ENCODE assay signal across 8 cellular contexts in genomic region chr3:42804113-42804830, GRCh38. TPM values are rescaled to one million over a fixed set of nuclear protein-coding genes. Genes with fewer than 3 reads are reported as not detected.
DNase-seq lines count a peak whose midpoint lies in the region; TF ChIP-seq lines count a peak whose summit lies in the region.

Gene HIGD1A (minus strand): TSS chr3:42804490. CDS start chr3:42794253, 10,237 bp downstream.

- peak within 1 kb of the TSS; percentile 98 to 99 (median 99) for H3K27ac Mint-ChIP-seq in nephron
- H3K27ac Mint-ChIP-seq in stimulated activated naive CD8-positive, alpha-beta T cell treated with anti-CD3 and anti-CD28 coated beads, Interleukin-15, Interleukin-2, amounts not matched to agents 100 ng/mL and 50 ng/mL, for 24 hours, result peak within 1 kb of the TSS; percentile 95

- H3K9me3 Mint-ChIP-seq in nephron, result no peaks in the 10 kb centered on the region
- H3K9me3 Mint-ChIP-seq in stimulated activated naive CD8-positive, alpha-beta T cell treated with anti-CD3 and anti-CD28 coated beads, Interleukin-15, Interleukin-2, amounts not matched to agents 100 ng/mL and 50 ng/mL, for 24 hours, result no peaks in the 10 kb centered on the region

- H3K36me3 Mint-ChIP-seq in nephron (ENCODE audit: low read depth), result peaks cover 20% of the 10 kb centered on the region
- H3K36me3 Mint-ChIP-seq in stimulated activated naive CD8-positive, alpha-beta T cell treated with anti-CD3 and anti-CD28 coated beads, Interleukin-15, Interleukin-2, amounts not matched to agents 100 ng/mL and 50 ng/mL, for 24 hours (ENCODE audit: low read depth), result peaks cover 19% of the 10 kb centered on the region

- peak within 1 kb of the TSS; percentile 69 for H3K4me3 ChIP-seq in H7 (ENCODE audit: insufficient read depth, low read depth, low read length)
- peak within 1 kb of the TSS; percentile 72 for H3K4me3 ChIP-seq in fibroblast of pulmonary artery (replicated peaks; ENCODE audit: low read depth, low read length)

- peaks cover 25% of the 10 kb centered on the region for H3K27me3 Mint-ChIP-seq in nephron (ENCODE audit: low read depth)
- H3K27me3 Mint-ChIP-seq in stimulated activated naive CD8-positive, alpha-beta T cell treated with anti-CD3 and anti-CD28 coated beads, Interleukin-15, Interleukin-2, amounts not matched to agents 100 ng/mL and 50 ng/mL, for 24 hours, result peaks cover 17% of the 10 kb centered on the region

- H3K4me3 Mint-ChIP-seq in nephron, result peak within 1 kb of the TSS; percentile 97 to 98 (median 97)
- H3K4me3 Mint-ChIP-seq in stimulated activated naive CD8-positive, alpha-beta T cell treated with anti-CD3 and anti-CD28 coated beads, Interleukin-15, Interleukin-2, amounts not matched to agents 100 ng/mL and 50 ng/mL, for 24 hours, result peak within 1 kb of the TSS; percentile 99

- peaks cover 11% of the 10 kb centered on the region for H3K27me3 ChIP-seq in H7 (ENCODE audit: control insufficient read depth, insufficient read depth, low read length)

- H3K4me1 Mint-ChIP-seq in nephron, result peaks cover 42% of the 10 kb centered on the region
- H3K4me1 Mint-ChIP-seq in stimulated activated naive CD8-positive, alpha-beta T cell treated with anti-CD3 and anti-CD28 coated beads, Interleukin-15, Interleukin-2, amounts not matched to agents 100 ng/mL and 50 ng/mL, for 24 hours (ENCODE audit: low read depth), result peaks cover 48% of the 10 kb centered on the region

- no peak for TF ChIP-seq CTCF in fibroblast of pulmonary artery (IDR thresholded peaks at IDR 0.05; ENCODE audit: low read length, missing control alignments)
- no peak for TF ChIP-seq CTCF in nephron (IDR thresholded peaks at IDR 0.05; ENCODE audit: unreplicated experiment in 3 of 3)

- no peaks in the 10 kb centered on the region for H3K36me3 ChIP-seq in H7 (replicated peaks; ENCODE audit: control insufficient read depth, insufficient read depth, low read length)

- DNase-seq in ELF-1 (ENCODE audit: low read depth, low spot score) (peak; percentile 97), H7 (peak; percentile 99), M059J (ENCODE audit: low read depth) (peak; percentile 92), SHP77 (lab: John Stamatoyannopoulos, UW) (peak; percentile 96 to 98), fibroblast of pulmonary artery (ENCODE audit: low read depth) (peak; percentile 94)
- peak; percentile 88 for DNase-seq in activated effector memory CD4-positive, alpha-beta T cell treated with Interleukin-2 at 50 U/mL for 16 hours

RNA-seq across cellular contexts. Expression of gene HIGD1A, which starts in this region (rescaled TPM):
- total RNA-seq in H7 (2014; rRNA removed; shearing (Covaris generic)), result 111 and 149 TPM in 2 replicates
- 138 and 163 TPM in 2 replicates for total RNA-seq in M059J (2014; rRNA removed; shearing (Covaris generic))

Comparison
In these comparisons a context has a peak if more than half of its experiments do, and no peak if none do; other contexts are left out.
1. Peak in every context shown above with its lines: DNase-seq and H3K4me3 ChIP-seq.